In genomic region chrX:150547511-150548115, GRCh38 we compare ENCODE assay signal across 8 cellular contexts. TPM values are rescaled to one million over a fixed set of nuclear protein-coding genes. Genes with fewer than 3 reads are reported as not detected.
A peak's percentile ranks its signal among the peaks of the same experiment; 100 is the strongest.
DNase-seq lines count a peak whose midpoint lies in the region; ATAC-seq and TF ChIP-seq lines count a peak whose summit lies in the region.

No MANE protein-coding gene starts in this region.

- no peak for TF ChIP-seq POLR2A in lower leg skin (IDR thresholded peaks at IDR 0.05)

- H3K4me1 ChIP-seq in duodenal mucosa (ENCODE audit: control insufficient read depth in 1 of 2, insufficient read depth in 2 of 2, low read length in 2 of 2), result peaks cover 13% of the 10 kb centered on the region in 2 donors

- H3K4me3 ChIP-seq in duodenal mucosa (ENCODE audit: low read depth in 1 of 2, low read length in 2 of 2) (peak overlapping the region; percentile 56 to 68), lower leg skin (ENCODE audit: low read depth, poor library complexity, severe bottlenecking) (no peak overlapping the region)

- peak; percentile 53 for ATAC-seq in HG02981 (IDR thresholded peaks at IDR 0.05; ENCODE audit: unreplicated experiment)

- intact Hi-C loops in lower leg skin (cut with DNase I; ENCODE audit: low total_unique reads), result no loop called here

- no peaks in the 10 kb centered on the region for H3K9me3 ChIP-seq in duodenal mucosa (ENCODE audit: control insufficient read depth in 1 of 2, low read length in 2 of 2)

- H3K36me3 Mint-ChIP-seq in stimulated activated naive CD8-positive, alpha-beta T cell treated with anti-CD3 and anti-CD28 coated beads, Interleukin-15, Interleukin-2, amounts not matched to agents 100 ng/mL and 50 ng/mL, for 24 hours (ENCODE audit: low read depth), result no peaks in the 10 kb centered on the region

- H3K27me3 Mint-ChIP-seq in stimulated activated naive CD8-positive, alpha-beta T cell treated with anti-CD3 and anti-CD28 coated beads, Interleukin-15, Interleukin-2, amounts not matched to agents 100 ng/mL and 50 ng/mL, for 24 hours, result no peaks in the 10 kb centered on the region

- peak overlapping the region; percentile 63 for H3K4me3 Mint-ChIP-seq in stimulated activated naive CD8-positive, alpha-beta T cell treated with anti-CD3 and anti-CD28 coated beads, Interleukin-15, Interleukin-2, amounts not matched to agents 100 ng/mL and 50 ng/mL, for 24 hours

- H3K36me3 ChIP-seq in duodenal mucosa (ENCODE audit: control insufficient read depth in 1 of 2, insufficient read depth in 2 of 2, low read length in 2 of 2), result no peaks in the 10 kb centered on the region

- H3K27me3 ChIP-seq in duodenal mucosa (ENCODE audit: control insufficient read depth in 1 of 2, insufficient read depth in 2 of 2, low read length in 2 of 2), result no peaks in the 10 kb centered on the region

- H3K27ac Mint-ChIP-seq in stimulated activated naive CD8-positive, alpha-beta T cell treated with anti-CD3 and anti-CD28 coated beads, Interleukin-15, Interleukin-2, amounts not matched to agents 100 ng/mL and 50 ng/mL, for 24 hours, result peak overlapping the region; percentile 65

- WGBS in lower leg skin, 2 donors, result 20 to 32% methylated on average over 13 to 22 of the region's 47 CpGs

- H3K9ac ChIP-seq in duodenal mucosa (ENCODE audit: low read depth in 1 of 2, low read length in 2 of 2), result peak overlapping the region in 1 of 2 donors; percentile 43

- no peaks in the 10 kb centered on the region for H3K9me3 Mint-ChIP-seq in stimulated activated naive CD8-positive, alpha-beta T cell treated with anti-CD3 and anti-CD28 coated beads, Interleukin-15, Interleukin-2, amounts not matched to agents 100 ng/mL and 50 ng/mL, for 24 hours

- TF ChIP-seq CTCF in lower leg skin (IDR thresholded peaks at IDR 0.05), result no peak

- H3K27ac ChIP-seq in duodenal mucosa (ENCODE audit: low read depth, low read length), result peak overlapping the region; percentile 32

- DNase-seq in stimulated activated CD4-positive, alpha-beta T cell treated with anti-CD3 and anti-CD28 coated beads, Interleukin-15, amount 100 ng/mL, for 24 hours, result peak; percentile 35
- DNase-seq in stimulated activated CD4-positive, alpha-beta T cell treated with anti-CD3 and anti-CD28 coated beads, Interleukin-4, amount 100 ng/mL, for 24 hours, result no peak
- DNase-seq in SW480 (ENCODE audit: low spot score), result peak; percentile 60
- DNase-seq in lower leg skin (ENCODE audit: low spot score in 2 of 2), result peak; percentile 24 to 93
- no peak for DNase-seq in NCI-H2081 (lab: John Stamatoyannopoulos, UW)

- peaks cover 32% of the 10 kb centered on the region for H3K4me1 Mint-ChIP-seq in stimulated activated naive CD8-positive, alpha-beta T cell treated with anti-CD3 and anti-CD28 coated beads, Interleukin-15, Interleukin-2, amounts not matched to agents 100 ng/mL and 50 ng/mL, for 24 hours (ENCODE audit: low read depth)

RNA-seq across cellular contexts. Expression of gene MTM1, which starts 20.8 kb away (rescaled TPM):
- 10 to 100 TPM; 11.0 to 21.0 (median 14.1) TPM for total RNA-seq in lower leg skin

Comparison
In these comparisons a context has a peak if more than half of its experiments do, and no peak if none do; other contexts are left out.
1. DNase-seq: peak in stimulated activated CD4-positive, alpha-beta T cell treated with anti-CD3 and anti-CD28 coated beads, Interleukin-15, amount 100 ng/mL, for 24 hours (single experiment), SW480 (single experiment) and lower leg skin (2 of 2); none in stimulated activated CD4-positive, alpha-beta T cell treated with anti-CD3 and anti-CD28 coated beads, Interleukin-4, amount 100 ng/mL, for 24 hours (single experiment) and NCI-H2081 (0 of 2).